In genomic region chr10:85861513-85862197, GRCh38 we compare ENCODE assay signal across 20 cellular contexts.
"Had no signal": no experiment of that assay in that cellular context is flagged by ENCODE, and none has a peak within 500 bp of the region (broad histone marks: within the 10 kb centered on the region; RNA-seq: fewer than 3 reads in every experiment).

No MANE protein-coding gene starts in this region.

- FAIRE-seq: RCC 7860 had no signal

- H3K27ac ChIP-seq: SJSA1, SK-N-MC had no signal

- H3K27me3 ChIP-seq: MG63, SJSA1 had no signal

- H3K4me3 ChIP-seq: MG63, SJSA1, SK-N-MC had no signal

- H3K9me3 ChIP-seq: MG63 had no signal

- DNase-seq: Karpas-422, KG1, MG63, NCI-H1092, NCI-H1105 treated with DMSO at 0.1 percent for 48 hours, NCI-H1417 treated with DMSO at 0.1 percent for 48 hours, NCI-H146, NCI-H1694 treated with DMSO at 0.1 percent for 48 hours, NCI-H1930, NCI-H2081, NCI-H2107, NCI-H524, NCI-H526 treated with DMSO at 0.1 percent for 48 hours, NCI-H774, Right ventricle myocardium superior, RPMI8226, SIG-M5 had no signal

- H3K4me1 ChIP-seq: SJSA1 had no signal

- H3K36me3 ChIP-seq: MG63, SJSA1 had no signal
